Comparison of ENCODE assay signal across 8 cellular contexts in the genomic region with DNA sequence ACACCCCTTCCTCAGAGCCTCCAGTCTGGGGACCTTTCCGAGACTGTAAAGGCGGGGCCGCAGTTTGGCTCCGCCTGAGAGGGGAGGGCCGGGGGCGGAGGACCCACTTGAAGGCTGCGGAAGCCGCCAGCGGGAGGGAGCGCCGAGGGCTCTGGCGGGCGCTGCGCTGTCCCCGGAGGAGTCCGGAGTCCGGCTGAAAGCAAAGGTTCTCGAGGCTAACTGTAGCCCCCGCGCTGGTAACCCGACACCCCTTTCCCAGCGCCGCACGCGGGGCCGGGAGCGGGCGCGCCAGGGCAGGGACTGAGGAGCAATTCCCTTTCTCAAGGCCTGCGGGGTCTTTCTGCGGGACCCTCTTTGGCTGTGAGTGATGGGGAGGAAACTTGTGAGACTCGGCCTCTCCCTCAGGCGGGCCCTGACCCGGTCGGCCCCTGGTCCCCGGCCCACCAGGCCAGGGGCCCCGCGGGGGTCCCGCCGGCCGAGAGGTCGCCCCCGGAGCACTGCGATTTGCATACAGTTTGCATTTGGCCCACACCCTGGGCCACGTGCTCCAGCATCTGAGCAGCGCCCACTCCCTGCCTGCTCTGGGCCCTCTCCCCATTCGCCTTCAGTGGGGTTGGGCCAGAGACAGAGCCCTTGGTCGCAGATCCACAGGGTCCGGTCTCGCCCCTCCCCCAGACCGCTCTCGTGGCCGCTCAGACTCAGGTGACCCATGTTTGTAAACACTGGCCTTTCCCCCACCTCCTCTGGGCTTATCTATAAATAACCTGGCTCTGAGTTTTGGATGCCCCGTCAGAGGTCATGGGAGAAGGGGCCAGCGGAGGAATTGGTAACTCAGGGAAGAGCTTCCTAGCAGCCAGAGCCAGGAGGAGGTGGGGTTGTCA. TPM values are rescaled to one million over a fixed set of nuclear protein-coding genes. Genes with fewer than 3 reads are reported as not detected.
DNase-seq lines count a peak whose midpoint lies in the region; ATAC-seq lines count a peak whose summit lies in the region.

No MANE protein-coding gene starts in this region.

- peak overlapping the region; percentile 74 for H3K4me3 Mint-ChIP-seq in activated CD4-positive, alpha-beta T cell treated with anti-CD3 and anti-CD28 coated beads, Interleukin-2, amount 10 ng/mL, durations not matched to agents 24 days and 14 days

- no peaks in the 10 kb centered on the region for H3K9me3 Mint-ChIP-seq in activated CD4-positive, alpha-beta T cell treated with anti-CD3 and anti-CD28 coated beads, Interleukin-2, amount 10 ng/mL, durations not matched to agents 24 days and 14 days

- ATAC-seq in GM18502 (IDR thresholded peaks at IDR 0.05; ENCODE audit: poor library complexity, unreplicated experiment) (peak; percentile 69), GM21825 (IDR thresholded peaks at IDR 0.05; ENCODE audit: unreplicated experiment) (no peak)

- DNase-seq in NCI-H1930 (lab: John Stamatoyannopoulos, UW) (peak; percentile 58 to 72), cortex of kidney (lab: John Stamatoyannopoulos, UW) (peak; percentile 21), left kidney (ENCODE audit: low read depth, low spot score) (peak; percentile 95), NAMALWA (ENCODE audit: low spot score) (no peak)
- peak; percentile 93 for DNase-seq in activated CD4-positive, alpha-beta T cell treated with anti-CD3 and anti-CD28 coated beads, Interleukin-2, amount 10 ng/mL, durations not matched to agents 24 days and 14 days
- peak; percentile 52 to 74 for DNase-seq in stimulated activated CD4-positive, alpha-beta T cell treated with anti-CD3 and anti-CD28 coated beads, Interleukin-1b, Interleukin-23, amount 100 ng/mL, for 4 hours (ENCODE audit: low read depth in 2 of 2)

- H3K36me3 Mint-ChIP-seq in activated CD4-positive, alpha-beta T cell treated with anti-CD3 and anti-CD28 coated beads, Interleukin-2, amount 10 ng/mL, durations not matched to agents 24 days and 14 days (ENCODE audit: low read depth) = no peaks in the 10 kb centered on the region

- H3K27me3 Mint-ChIP-seq in activated CD4-positive, alpha-beta T cell treated with anti-CD3 and anti-CD28 coated beads, Interleukin-2, amount 10 ng/mL, durations not matched to agents 24 days and 14 days = peaks cover 32% of the 10 kb centered on the region

- H3K27ac Mint-ChIP-seq in activated CD4-positive, alpha-beta T cell treated with anti-CD3 and anti-CD28 coated beads, Interleukin-2, amount 10 ng/mL, durations not matched to agents 24 days and 14 days = no peak overlapping the region

- H3K4me1 Mint-ChIP-seq in activated CD4-positive, alpha-beta T cell treated with anti-CD3 and anti-CD28 coated beads, Interleukin-2, amount 10 ng/mL, durations not matched to agents 24 days and 14 days = peaks cover 5% of the 10 kb centered on the region

- intact Hi-C loops in activated CD4-positive, alpha-beta T cell treated with anti-CD3 and anti-CD28 coated beads, Interleukin-2, amount 10 ng/mL, durations not matched to agents 24 days and 14 days (cut with micrococcal nuclease) = no loop called here

RNA-seq across cellular contexts. Expression of a gene that starts 0.5 kb away (rescaled TPM):
- total RNA-seq in activated CD4-positive, alpha-beta T cell treated with anti-CD3 and anti-CD28 coated beads, Interleukin-2, amount 10 ng/mL, durations not matched to agents 24 days and 14 days = not detected in 2 replicates

RNA-seq across cellular contexts. Expression of a gene that starts 2.6 kb away (rescaled TPM):
- total RNA-seq in activated CD4-positive, alpha-beta T cell treated with anti-CD3 and anti-CD28 coated beads, Interleukin-2, amount 10 ng/mL, durations not matched to agents 24 days and 14 days = not detected in 2 replicates

RNA-seq across cellular contexts. Expression of a gene that starts 28.9 kb away (rescaled TPM):
- 2.0 and 2.7 TPM in 2 replicates for total RNA-seq in activated CD4-positive, alpha-beta T cell treated with anti-CD3 and anti-CD28 coated beads, Interleukin-2, amount 10 ng/mL, durations not matched to agents 24 days and 14 days
